14 cellular contexts compared by ENCODE assay signal in the genomic region with DNA sequence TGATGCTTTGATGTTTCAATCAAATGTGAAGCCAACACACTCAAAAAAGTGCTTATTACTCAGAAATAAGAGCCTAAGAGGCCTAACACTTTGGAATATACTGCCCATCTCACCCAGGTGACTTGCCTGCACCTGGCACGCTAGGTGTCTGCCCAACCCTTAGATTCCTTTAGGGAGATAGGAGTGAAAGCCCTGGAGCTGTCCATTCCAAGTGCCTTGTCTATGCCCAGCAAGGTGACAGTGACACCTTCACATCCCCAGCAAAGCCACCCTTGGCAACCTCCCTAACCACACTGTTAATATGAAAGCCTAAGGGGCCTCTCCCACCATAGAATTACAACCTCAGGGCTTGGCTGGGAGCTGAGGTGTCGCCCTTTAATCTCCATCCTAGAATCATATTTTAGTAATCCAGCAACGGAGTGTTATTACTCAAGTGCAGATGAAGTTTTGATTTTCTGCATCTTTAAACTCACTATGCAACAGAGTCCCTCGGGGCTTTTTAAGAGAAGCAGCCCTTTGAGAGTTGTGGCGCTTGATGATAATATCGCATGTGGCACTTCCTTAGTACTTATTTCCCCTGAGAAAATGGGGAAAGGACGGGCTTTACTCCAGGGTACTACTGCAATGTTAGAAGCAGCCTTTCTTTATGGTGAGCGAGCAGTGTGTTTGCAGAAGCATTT.
"Had no signal": no experiment of that assay in that cellular context is flagged by ENCODE, and none has a peak within 500 bp of the region (broad histone marks: within the 10 kb centered on the region; RNA-seq: fewer than 3 reads in every experiment).

No MANE protein-coding gene starts in this region.

- DNase-seq: activated CD4-positive, alpha-beta T cell treated with anti-CD3 and anti-CD28 coated beads for 1 hour; anterior cingulate cortex; dorsolateral prefrontal cortex; left cardiac atrium; midbrain; right lobe of liver; SW 1271; testis; upper lobe of right lung had no signal

- H3K4me3 Mint-ChIP-seq: activated naive CD8-positive, alpha-beta T cell; stimulated activated naive CD8-positive, alpha-beta T cell treated with anti-CD3 and anti-CD28 coated beads, Interleukin-15, Interleukin-2, amounts not matched to agents 100 ng/mL and 50 ng/mL, for 24 hours; T-helper 2 cell treated with Interferon-gamma antibody and Interleukin-4, amounts not matched to agents 5 μg/mL and 100 μg/mL, for 36 hours had no signal

- H3K9me3 ChIP-seq: prostate gland, right lobe of liver, testis, upper lobe of right lung had no signal

- ATAC-seq: left cardiac atrium, right lobe of liver, upper lobe of right lung had no signal

- H3K4me3 ChIP-seq: dorsolateral prefrontal cortex, lung, prostate gland, right lobe of liver, testis, upper lobe of right lung had no signal

- H3K27me3 ChIP-seq: right lobe of liver, testis, upper lobe of right lung had no signal

- H3K27ac Mint-ChIP-seq: activated naive CD8-positive, alpha-beta T cell; stimulated activated naive CD8-positive, alpha-beta T cell treated with anti-CD3 and anti-CD28 coated beads, Interleukin-15, Interleukin-2, amounts not matched to agents 100 ng/mL and 50 ng/mL, for 24 hours; T-helper 2 cell treated with Interferon-gamma antibody and Interleukin-4, amounts not matched to agents 5 μg/mL and 100 μg/mL, for 36 hours had no signal

- H3K36me3 ChIP-seq: prostate gland, right lobe of liver, upper lobe of right lung had no signal

- H3K27me3 Mint-ChIP-seq: activated naive CD8-positive, alpha-beta T cell; stimulated activated naive CD8-positive, alpha-beta T cell treated with anti-CD3 and anti-CD28 coated beads, Interleukin-15, Interleukin-2, amounts not matched to agents 100 ng/mL and 50 ng/mL, for 24 hours had no signal

- H3K9me3 Mint-ChIP-seq: stimulated activated naive CD8-positive, alpha-beta T cell treated with anti-CD3 and anti-CD28 coated beads, Interleukin-15, Interleukin-2, amounts not matched to agents 100 ng/mL and 50 ng/mL, for 24 hours; T-helper 2 cell treated with Interferon-gamma antibody and Interleukin-4, amounts not matched to agents 5 μg/mL and 100 μg/mL, for 36 hours had no signal

- H3K27ac ChIP-seq: prostate gland, right lobe of liver, testis, upper lobe of right lung had no signal

- H3K4me1 ChIP-seq: prostate gland, right lobe of liver, testis, upper lobe of right lung had no signal
